Comparison of ENCODE assay signal across 10 cellular contexts in the genomic region with DNA sequence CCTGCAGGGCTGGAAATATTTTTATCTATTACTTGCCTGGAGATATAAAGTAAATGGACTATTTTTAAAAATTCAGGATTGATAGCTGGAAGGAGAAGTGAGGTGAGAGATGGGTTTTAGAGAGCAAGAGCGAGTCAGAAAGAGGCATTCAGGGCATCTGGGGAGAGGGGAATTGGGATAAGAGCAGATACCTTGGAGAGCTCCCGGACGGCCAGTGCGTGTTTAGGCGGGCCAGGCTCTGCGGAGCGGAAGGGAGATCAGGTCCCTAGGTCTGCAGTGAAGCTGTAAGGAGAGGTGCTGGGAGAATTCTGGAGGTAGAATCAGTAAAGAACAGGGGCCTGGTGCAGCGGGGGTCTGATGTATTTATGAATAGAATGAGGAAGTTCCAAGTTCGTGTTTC. TPM values are rescaled to one million over a fixed set of nuclear protein-coding genes. Genes with fewer than 3 reads are reported as not detected.
A peak's percentile ranks its signal among the peaks of the same experiment; 100 is the strongest.
DNase-seq lines count a peak whose midpoint lies in the region; ATAC-seq, FAIRE-seq and TF ChIP-seq lines count a peak whose summit lies in the region.
"Had no signal": no experiment of that assay in that cellular context is flagged by ENCODE, and none has a peak within 500 bp of the region (broad histone marks: within the 10 kb centered on the region; RNA-seq: fewer than 3 reads in every experiment).

No MANE protein-coding gene starts in this region.

- no peaks in the 10 kb centered on the region for H3K36me3 Mint-ChIP-seq in natural killer cell

- DNase-seq in ELF-1 (ENCODE audit: low read depth, low spot score) (peak; percentile 77), ecto neural progenitor cell (ENCODE audit: low spot score) (peak; percentile 75), natural killer cell (no peak), kidney (no peak), NCI-H1694 (lab: John Stamatoyannopoulos, UW) (no peak), NCI-H1436 (lab: John Stamatoyannopoulos, UW) (no peak)
- DNase-seq: NCI-H2171 had no signal

- no peaks in the 10 kb centered on the region for H3K9me3 ChIP-seq in OCI-LY1 (ENCODE audit: low read length)
- no peaks in the 10 kb centered on the region for H3K9me3 ChIP-seq in kidney (ENCODE audit: control insufficient read depth in 1 of 2, low read length in 2 of 2)
- H3K9me3 ChIP-seq: prostate gland had no signal

- H3K27ac ChIP-seq in OCI-LY1 (ENCODE audit: low read depth, low read length, poor library complexity, severe bottlenecking): peak overlapping the region; percentile 100
- H3K27ac ChIP-seq in kidney (ENCODE audit: low read depth in 2 of 2, low read length in 2 of 2): no peak overlapping the region
- H3K27ac ChIP-seq: prostate gland had no signal

- peak overlapping the region; percentile 41; the same call in 1 of the 2 replicates for H3K4me2 ChIP-seq in OCI-LY1 (ENCODE audit: low read length)

- H2AFZ ChIP-seq in OCI-LY1 (ENCODE audit: low read length): no peak overlapping the region

- H3K27me3 ChIP-seq in OCI-LY1 (ENCODE audit: insufficient read depth, low read length): no peaks in the 10 kb centered on the region

- ATAC-seq in natural killer cell (no peak), GM21825 (IDR thresholded peaks at IDR 0.05; ENCODE audit: unreplicated experiment) (no peak)

- no peak overlapping the region for H3K4me3 Mint-ChIP-seq in natural killer cell

- TF ChIP-seq CTCF in OCI-LY1 (IDR thresholded peaks at IDR 0.05; ENCODE audit: low read length) (no peak), natural killer cell (IDR thresholded peaks at IDR 0.05) (no peak), kidney (IDR thresholded peaks at IDR 0.05; ENCODE audit: borderline replicate concordance, extremely low read depth, insufficient read depth) (no peak)

- no peaks in the 10 kb centered on the region for H3K9me2 ChIP-seq in OCI-LY1 (ENCODE audit: low read depth, low read length)

- peak overlapping the region; percentile 38; the same call in 1 of the 2 replicates for H3K9ac ChIP-seq in OCI-LY1 (ENCODE audit: low read length)
- no peak overlapping the region for H3K9ac ChIP-seq in kidney (ENCODE audit: low read length in 2 of 2)

- H3K27ac Mint-ChIP-seq in natural killer cell: peak overlapping the region; percentile 59 to 99

- intact Hi-C loops in natural killer cell (cut with micrococcal nuclease): no loop called here
- intact Hi-C loops in kidney (cut with DNase I): no loop called here

- H3K4me1 ChIP-seq in OCI-LY1 (ENCODE audit: insufficient read depth, low read length, severe bottlenecking) (peaks cover 98% of the 10 kb centered on the region), kidney (ENCODE audit: control insufficient read depth in 1 of 2, insufficient read depth in 1 of 2, low read depth in 1 of 2, low read length in 2 of 2) (peaks cover 25% of the 10 kb centered on the region in 2 donors)
- H3K4me1 ChIP-seq: prostate gland had no signal

- no peaks in the 10 kb centered on the region for H4K20me1 ChIP-seq in OCI-LY1 (ENCODE audit: insufficient read depth, low read length)

- H3K9me3 Mint-ChIP-seq in natural killer cell: no peaks in the 10 kb centered on the region

- H3K79me2 ChIP-seq in OCI-LY1 (ENCODE audit: insufficient read depth, low read length): peaks cover 21% of the 10 kb centered on the region

- no peaks in the 10 kb centered on the region for H3K27me3 Mint-ChIP-seq in natural killer cell (ENCODE audit: low read depth in 2 of 2)

- H3K36me3 ChIP-seq in OCI-LY1 (ENCODE audit: insufficient read depth, low read length) (no peaks in the 10 kb centered on the region; the same call in 1 of the 2 replicates), kidney (ENCODE audit: control insufficient read depth in 1 of 2, insufficient read depth in 2 of 2, low read length in 2 of 2) (no peaks in the 10 kb centered on the region)
- H3K36me3 ChIP-seq: prostate gland had no signal

- H3K4me3 ChIP-seq in OCI-LY1 (ENCODE audit: low read depth, low read length, poor library complexity, severe bottlenecking) (no peak overlapping the region), kidney (ENCODE audit: low read length in 2 of 2) (no peak overlapping the region)
- H3K4me3 ChIP-seq: prostate gland had no signal

- FAIRE-seq in kidney (lab: Jason Lieb, UNC): no peak

- H3F3A ChIP-seq in OCI-LY1 (ENCODE audit: insufficient read depth, low read length): peaks cover 15% of the 10 kb centered on the region

- H3K4me1 Mint-ChIP-seq in natural killer cell: peaks cover 86 to 94% of the 10 kb centered on the region in 2 donors

RNA-seq across cellular contexts. Expression of a gene that starts 47.4 kb away (rescaled TPM):
- total RNA-seq in natural killer cell: 1 to 10 TPM; 1.1 to 2.7 (median 2.1) TPM
- total RNA-seq in kidney: 0.79 TPM
- 1.2 TPM for polyA plus RNA-seq in kidney (ENCODE audit: insufficient read depth, low read depth, low replicate concordance)

Comparison
In these comparisons a context has a peak if more than half of its experiments do, and no peak if none do; other contexts are left out.
1. DNase-seq: peak in ELF-1 (single experiment) and ecto neural progenitor cell (single experiment); none in natural killer cell (single experiment), kidney (single experiment), NCI-H1694 (single experiment) and NCI-H1436 (single experiment).